ENCODE assay signal across 8 cellular contexts in the genomic region with DNA sequence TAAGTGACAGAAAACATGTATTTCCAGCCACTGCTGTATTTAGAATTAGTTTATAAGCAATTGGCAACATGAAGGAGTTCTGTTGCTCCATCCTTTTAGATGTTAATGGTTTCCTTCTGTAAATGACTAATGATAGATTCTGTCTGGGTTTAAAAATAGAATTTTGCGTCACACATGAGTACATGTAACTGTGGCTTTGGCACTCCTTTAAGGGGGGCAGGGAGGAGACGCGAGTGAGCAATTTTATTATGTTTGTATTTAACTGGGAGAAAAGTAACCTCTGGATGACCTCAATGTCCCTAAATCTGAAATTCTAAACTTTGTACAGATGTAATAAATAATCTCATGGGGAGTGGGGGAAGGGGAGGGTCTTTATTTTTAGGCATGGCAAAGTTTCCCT.
DNase-seq lines count a peak whose midpoint lies in the region; ATAC-seq, FAIRE-seq and TF ChIP-seq lines count a peak whose summit lies in the region.

No MANE protein-coding gene starts in this region.

- no peaks in the 10 kb centered on the region for H3K9me3 Mint-ChIP-seq in brain
- no peaks in the 10 kb centered on the region for H3K9me3 Mint-ChIP-seq in mesothelial cell of epicardium
- no peaks in the 10 kb centered on the region for H3K9me3 Mint-ChIP-seq in activated CD4-positive, alpha-beta memory T cell treated with anti-CD3 and anti-CD28 coated beads, Interleukin-2, amount 10 ng/mL, durations not matched to agents 7 days and 5 days

- intact Hi-C loops in dorsolateral prefrontal cortex (cut with DNase I) = no loop called here

- H3K36me3 Mint-ChIP-seq in brain (peaks cover 16% of the 10 kb centered on the region), mesothelial cell of epicardium (peaks cover 9% of the 10 kb centered on the region)
- peaks cover 8% of the 10 kb centered on the region for H3K36me3 Mint-ChIP-seq in activated CD4-positive, alpha-beta memory T cell treated with anti-CD3 and anti-CD28 coated beads, Interleukin-2, amount 10 ng/mL, durations not matched to agents 7 days and 5 days (ENCODE audit: low read depth)

- peak overlapping the region; percentile 13 to 60 (median 20) for H3K4me3 Mint-ChIP-seq in brain
- H3K4me3 Mint-ChIP-seq in mesothelial cell of epicardium = peak overlapping the region; percentile 14
- H3K4me3 Mint-ChIP-seq in activated CD4-positive, alpha-beta memory T cell treated with anti-CD3 and anti-CD28 coated beads, Interleukin-2, amount 10 ng/mL, durations not matched to agents 7 days and 5 days = no peak overlapping the region

- DNase-seq in HTR-8/SVneo (ENCODE audit: insufficient read length, low spot score) (peak; percentile 19), mesothelial cell of epicardium (ENCODE audit: low spot score in 2 of 2, unreplicated experiment in 2 of 2) (no peak), dorsolateral prefrontal cortex (no peak), DMS114 treated with DMSO at 0.1 percent for 48 hours (lab: John Stamatoyannopoulos, UW; ENCODE audit: unreplicated experiment) (no peak)
- DNase-seq in activated CD4-positive, alpha-beta memory T cell treated with anti-CD3 and anti-CD28 coated beads, Interleukin-2, amount 10 ng/mL, durations not matched to agents 7 days and 5 days = no peak
- no peak for DNase-seq in activated CD4-positive, CD25-positive, alpha-beta regulatory T cell (lab: John Stamatoyannopoulos, UW)

- H3K27me3 Mint-ChIP-seq in brain = no peaks in the 10 kb centered on the region
- no peaks in the 10 kb centered on the region for H3K27me3 Mint-ChIP-seq in mesothelial cell of epicardium (ENCODE audit: low read depth)
- H3K27me3 Mint-ChIP-seq in activated CD4-positive, alpha-beta memory T cell treated with anti-CD3 and anti-CD28 coated beads, Interleukin-2, amount 10 ng/mL, durations not matched to agents 7 days and 5 days = no peaks in the 10 kb centered on the region

- peak; percentile 53 for ATAC-seq in GM18502 (IDR thresholded peaks at IDR 0.05; ENCODE audit: poor library complexity, unreplicated experiment)

- CTCF ChIA-PET in activated CD4-positive, alpha-beta memory T cell treated with anti-CD3 and anti-CD28 coated beads, Interleukin-2, amount 10 ng/mL, durations not matched to agents 7 days and 5 days (lab: Charles Lee) = no interaction called here

- POLR2A ChIA-PET in activated CD4-positive, alpha-beta memory T cell treated with anti-CD3 and anti-CD28 coated beads, Interleukin-2, amount 10 ng/mL, durations not matched to agents 7 days and 5 days (lab: Charles Lee) = interaction anchor here (0.8 kb wide), 1 partner anchor 1073 kb away, joined by 3 read pairs; no protein-coding TSS in a partner anchor

- peak overlapping the region in 3 of 5 experiments; percentile 49 to 82 (median 62) for H3K27ac Mint-ChIP-seq in brain
- H3K27ac Mint-ChIP-seq in mesothelial cell of epicardium = peak overlapping the region; percentile 88
- H3K27ac Mint-ChIP-seq in activated CD4-positive, alpha-beta memory T cell treated with anti-CD3 and anti-CD28 coated beads, Interleukin-2, amount 10 ng/mL, durations not matched to agents 7 days and 5 days = no peak overlapping the region

- no peak overlapping the region for H3K27ac ChIP-seq in dorsolateral prefrontal cortex

- TF ChIP-seq CTCF in brain (conservative IDR thresholded peaks at IDR 0.05) (no peak), mesothelial cell of epicardium (IDR thresholded peaks at IDR 0.05; ENCODE audit: unreplicated experiment) (no peak), dorsolateral prefrontal cortex (IDR thresholded peaks at IDR 0.05 in 54 of 56, conservative IDR thresholded peaks at IDR 0.05 in 2 of 56; ENCODE audit: low read depth in 1 of 56, partially characterized antibody in 56 of 56) (no peak)

- FAIRE-seq in HTR-8/SVneo (lab: Jason Lieb, UNC) = no peak

- H3K27me3 ChIP-seq in dorsolateral prefrontal cortex = no peaks in the 10 kb centered on the region

- no peak overlapping the region for H3K4me3 ChIP-seq in dorsolateral prefrontal cortex

- H3K4me1 Mint-ChIP-seq in brain (peaks cover 32% of the 10 kb centered on the region), mesothelial cell of epicardium (peaks cover 36% of the 10 kb centered on the region)
- H3K4me1 Mint-ChIP-seq in activated CD4-positive, alpha-beta memory T cell treated with anti-CD3 and anti-CD28 coated beads, Interleukin-2, amount 10 ng/mL, durations not matched to agents 7 days and 5 days = no peaks in the 10 kb centered on the region
